Comparison of ENCODE assay signal across 20 cellular contexts in the genomic region with DNA sequence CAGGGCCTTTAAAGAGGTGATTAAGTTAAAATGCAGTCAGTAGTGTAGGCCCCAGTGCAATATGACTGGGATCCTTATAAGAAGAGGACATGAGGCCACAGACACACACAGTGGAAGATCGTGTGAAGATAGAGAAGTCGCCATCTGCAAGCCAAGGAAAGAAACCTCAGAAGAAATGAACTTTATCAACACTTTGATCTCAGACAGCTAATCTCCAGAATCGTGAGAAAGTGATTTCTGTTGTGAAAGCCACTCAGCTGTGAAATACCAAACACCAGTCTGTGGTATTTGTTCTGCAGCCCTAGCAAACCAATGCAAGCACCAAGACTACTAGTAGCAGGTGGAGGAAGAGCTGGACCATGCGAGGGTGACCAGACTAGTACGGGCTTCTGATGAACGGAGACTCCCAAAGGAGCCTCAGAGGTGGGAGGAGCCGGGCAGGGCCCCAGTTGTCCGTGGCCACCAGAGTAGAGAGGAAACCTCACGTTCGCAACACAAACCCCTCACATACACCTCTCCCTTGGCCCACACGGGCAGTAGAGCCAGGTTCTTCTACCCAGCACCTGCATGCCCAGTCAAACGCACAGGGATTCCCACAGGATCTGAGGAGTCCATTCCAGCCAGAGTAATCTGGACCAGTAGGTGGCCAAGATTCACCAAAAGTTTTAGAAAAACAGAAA.
A peak's percentile ranks its signal among the peaks of the same experiment; 100 is the strongest.
DNase-seq lines count a peak whose midpoint lies in the region; ATAC-seq and TF ChIP-seq lines count a peak whose summit lies in the region.
"Had no signal": no experiment of that assay in that cellular context is flagged by ENCODE, and none has a peak within 500 bp of the region (broad histone marks: within the 10 kb centered on the region; RNA-seq: fewer than 3 reads in every experiment).

No MANE protein-coding gene starts in this region.

- H3K9me3 Mint-ChIP-seq in activated T-cell treated with anti-CD3 and anti-CD28 coated beads, Interleukin-2, amount 50 U/mL, for 24 hours, result no peaks in the 10 kb centered on the region
- H3K9me3 Mint-ChIP-seq in GM23338 (no peaks in the 10 kb centered on the region), MCF 10A (ENCODE audit: unreplicated experiment) (no peaks in the 10 kb centered on the region)
- no peaks in the 10 kb centered on the region for H3K9me3 Mint-ChIP-seq in activated T-helper 17 cell treated with anti-CD3 and anti-CD28 coated beads, Interleukin-2, amount 50 U/mL, for 72 hours
- H3K9me3 Mint-ChIP-seq: stimulated activated memory B cell treated with anti-CD40 and anti-IgM and Interleukin-4, amounts not matched to agents 10 μg/mL and 1 μg/mL and 100 μg/mL, for 72 hours had no signal

- H2BK120ac ChIP-seq in trophoblast cell (ENCODE audit: insufficient read depth, low read length, poor library complexity), result no peak overlapping the region

- H3K27ac Mint-ChIP-seq in activated T-cell treated with anti-CD3 and anti-CD28 coated beads, Interleukin-2, amount 50 U/mL, for 24 hours, result no peak overlapping the region
- no peak overlapping the region for H3K27ac Mint-ChIP-seq in GM23338
- H3K27ac Mint-ChIP-seq in activated T-helper 17 cell treated with anti-CD3 and anti-CD28 coated beads, Interleukin-2, amount 50 U/mL, for 72 hours, result no peak overlapping the region
- H3K27ac Mint-ChIP-seq in MCF 10A (ENCODE audit: low read depth, unreplicated experiment), result no peak overlapping the region
- H3K27ac Mint-ChIP-seq: CD4-positive, CD25-positive, alpha-beta regulatory T cell; stimulated activated memory B cell treated with anti-CD40 and anti-IgM and Interleukin-4, amounts not matched to agents 10 μg/mL and 1 μg/mL and 100 μg/mL, for 72 hours had no signal

- H3K4me1 Mint-ChIP-seq in activated T-cell treated with anti-CD3 and anti-CD28 coated beads, Interleukin-2, amount 50 U/mL, for 24 hours (ENCODE audit: low read depth), result peaks cover 15% of the 10 kb centered on the region
- peaks cover 4% of the 10 kb centered on the region; the same call in 2 of the 3 replicates for H3K4me1 Mint-ChIP-seq in GM23338
- peaks cover 5% of the 10 kb centered on the region for H3K4me1 Mint-ChIP-seq in activated T-helper 17 cell treated with anti-CD3 and anti-CD28 coated beads, Interleukin-2, amount 50 U/mL, for 72 hours
- H3K4me1 Mint-ChIP-seq in MCF 10A (ENCODE audit: insufficient read depth, unreplicated experiment), result no peaks in the 10 kb centered on the region
- H3K4me1 Mint-ChIP-seq: stimulated activated memory B cell treated with anti-CD40 and anti-IgM and Interleukin-4, amounts not matched to agents 10 μg/mL and 1 μg/mL and 100 μg/mL, for 72 hours had no signal

- no peak overlapping the region for H2BK12ac ChIP-seq in trophoblast cell (ENCODE audit: low read length)

- H3K4ac ChIP-seq in trophoblast cell (ENCODE audit: low read depth, low read length), result no peak overlapping the region

- H3K9me3 ChIP-seq in trophoblast cell (ENCODE audit: insufficient read depth, low read depth, low read length), result peaks cover 4% of the 10 kb centered on the region
- H3K9me3 ChIP-seq: colonic mucosa, heart left ventricle had no signal

- H3K79me2 ChIP-seq in GM23338 (replicated peaks; ENCODE audit: insufficient read depth) (no peaks in the 10 kb centered on the region), trophoblast cell (ENCODE audit: control insufficient read depth, insufficient read depth, low read length, poor library complexity) (peaks cover 1% of the 10 kb centered on the region)

- peak; percentile 58 for ATAC-seq in GM23338
- peak; percentile 94 for ATAC-seq in activated T-helper 17 cell treated with anti-CD3 and anti-CD28 coated beads, Interleukin-2, amount 50 U/mL, for 72 hours (replicated peaks)
- ATAC-seq in GM21390 (IDR thresholded peaks at IDR 0.05; ENCODE audit: unreplicated experiment), result no peak
- ATAC-seq: heart left ventricle; right cardiac atrium; Right ventricle myocardium inferior; stimulated activated memory B cell treated with anti-CD40 and anti-IgM and Interleukin-4, amounts not matched to agents 10 μg/mL and 1 μg/mL and 100 μg/mL, for 72 hours had no signal

- no peak overlapping the region for H3K4me3 ChIP-seq in GM23338
- no peak overlapping the region for H3K4me3 ChIP-seq in trophoblast cell (ENCODE audit: low read depth, low read length)
- H3K4me3 ChIP-seq: colonic mucosa, heart left ventricle had no signal

- H4K8ac ChIP-seq in trophoblast cell (ENCODE audit: low read depth, low read length), result no peak overlapping the region

- no peak overlapping the region for H3K18ac ChIP-seq in trophoblast cell (ENCODE audit: low read length)

- H3K4me3 Mint-ChIP-seq in activated T-cell treated with anti-CD3 and anti-CD28 coated beads, Interleukin-2, amount 50 U/mL, for 24 hours, result no peak overlapping the region
- H3K4me3 Mint-ChIP-seq in GM23338, result no peak overlapping the region
- H3K4me3 Mint-ChIP-seq in activated T-helper 17 cell treated with anti-CD3 and anti-CD28 coated beads, Interleukin-2, amount 50 U/mL, for 72 hours, result peak overlapping the region; percentile 40
- H3K4me3 Mint-ChIP-seq in MCF 10A (ENCODE audit: unreplicated experiment), result no peak overlapping the region
- H3K4me3 Mint-ChIP-seq: CD4-positive, CD25-positive, alpha-beta regulatory T cell; stimulated activated memory B cell treated with anti-CD40 and anti-IgM and Interleukin-4, amounts not matched to agents 10 μg/mL and 1 μg/mL and 100 μg/mL, for 72 hours had no signal

- H4K12ac ChIP-seq in trophoblast cell (ENCODE audit: low read depth, low read length), result no peak overlapping the region

- no peak overlapping the region for H2BK5ac ChIP-seq in trophoblast cell (ENCODE audit: low read depth, low read length, poor library complexity)

- CTCF ChIA-PET in MCF 10A (lab: Yijun Ruan, JAX), result interaction anchor here (1.2 kb wide), 1 partner anchor 26 kb away, joined by 3 read pairs; no protein-coding TSS in a partner anchor

- no peak overlapping the region for H2AK5ac ChIP-seq in trophoblast cell (ENCODE audit: low read length)

- H3K23ac ChIP-seq in trophoblast cell (ENCODE audit: low read length), result no peak overlapping the region

- H3K27ac ChIP-seq in GM23338 (ENCODE audit: low read depth) (no peak overlapping the region), trophoblast cell (ENCODE audit: low read depth, low read length) (no peak overlapping the region)
- H3K27ac ChIP-seq: colonic mucosa, heart left ventricle, KMS-11 had no signal

- BruUV-seq in MCF 10A (replicated peaks; lab: Mats Ljungman, UMichigan), result no TSS peak

- H2AFZ ChIP-seq in GM23338 (peak overlapping the region; percentile 94; the same call in 1 of the 2 replicates), trophoblast cell (ENCODE audit: insufficient read depth, low read length, poor library complexity) (no peak overlapping the region)

- H3K4me2 ChIP-seq in GM23338 (no peak overlapping the region), trophoblast cell (ENCODE audit: low read length) (no peak overlapping the region)
- H3K4me2 ChIP-seq: KMS-11 had no signal

- H3K27me3 ChIP-seq in GM23338 (ENCODE audit: insufficient read depth) (no peaks in the 10 kb centered on the region), trophoblast cell (ENCODE audit: insufficient read depth, low read length) (no peaks in the 10 kb centered on the region)
- H3K27me3 ChIP-seq: colonic mucosa had no signal

- peak; percentile 24 to 29 for DNase-seq in activated T-cell treated with anti-CD3 and anti-CD28 coated beads, Interleukin-2, amount 50 U/mL, for 48 hours
- no peak for DNase-seq in activated T-cell treated with anti-CD3 and anti-CD28 coated beads, Interleukin-2, amount 50 U/mL, for 24 hours
- peak; percentile 6 for DNase-seq in GM23338 (ENCODE audit: low spot score)
- DNase-seq in trophoblast cell, result peak; percentile 75 to 95
- no peak for DNase-seq in NCI-H82 (lab: John Stamatoyannopoulos, UW)
- DNase-seq in MCF 10A (ENCODE audit: unreplicated experiment), result no peak
- DNase-seq: colonic mucosa, DMS79 treated with DMSO at 0.1 percent for 48 hours, heart left ventricle, NCI-H1092 treated with DMSO at 0.1 percent for 48 hours, NCI-H2107, NCI-H510A treated with DMSO at 0.1 percent for 48 hours, nucleus accumbens, right cardiac atrium had no signal

- no peaks in the 10 kb centered on the region for H3K36me3 Mint-ChIP-seq in activated T-cell treated with anti-CD3 and anti-CD28 coated beads, Interleukin-2, amount 50 U/mL, for 24 hours (ENCODE audit: low read depth)
- H3K36me3 Mint-ChIP-seq in GM23338 (ENCODE audit: low read depth) (no peaks in the 10 kb centered on the region), MCF 10A (ENCODE audit: insufficient read depth, unreplicated experiment) (no peaks in the 10 kb centered on the region)
- no peaks in the 10 kb centered on the region for H3K36me3 Mint-ChIP-seq in activated T-helper 17 cell treated with anti-CD3 and anti-CD28 coated beads, Interleukin-2, amount 50 U/mL, for 72 hours (ENCODE audit: low read depth)
- H3K36me3 Mint-ChIP-seq: CD4-positive, CD25-positive, alpha-beta regulatory T cell; stimulated activated memory B cell treated with anti-CD40 and anti-IgM and Interleukin-4, amounts not matched to agents 10 μg/mL and 1 μg/mL and 100 μg/mL, for 72 hours had no signal

- intact Hi-C loops in MCF 10A (cut with micrococcal nuclease), result no loop called here

- H3K79me1 ChIP-seq in trophoblast cell (ENCODE audit: low read length), result peaks cover 7% of the 10 kb centered on the region

- H3K9ac ChIP-seq in trophoblast cell (ENCODE audit: low read length), result no peak overlapping the region
- H3K9ac ChIP-seq: KMS-11 had no signal

- POLR2A ChIA-PET in MCF 10A (lab: Yijun Ruan, JAX), result no interaction called here

- H4K91ac ChIP-seq in trophoblast cell (ENCODE audit: low read depth, low read length), result no peak overlapping the region

- H3K14ac ChIP-seq in trophoblast cell (ENCODE audit: low read length), result no peak overlapping the region

- peaks cover 9% of the 10 kb centered on the region for H3K9me2 ChIP-seq in GM23338 (ENCODE audit: insufficient read depth)

- peaks cover 8% of the 10 kb centered on the region for H3K4me1 ChIP-seq in GM23338 (ENCODE audit: insufficient read depth)
- peaks cover 2 to 7% of the 10 kb centered on the region in 2 experiments for H3K4me1 ChIP-seq in trophoblast cell (ENCODE audit: control insufficient read depth in 1 of 2, insufficient read depth in 2 of 2, low read length in 2 of 2)
- H3K4me1 ChIP-seq: colonic mucosa, heart left ventricle had no signal

- WGBS in trophoblast cell (ENCODE audit: extremely low coverage, insufficient coverage, insufficient read length), result no CpG with 5 or more reads among the region's 12 CpGs

- no peaks in the 10 kb centered on the region for H3K36me3 ChIP-seq in GM23338 (ENCODE audit: insufficient read depth)
- H3K36me3 ChIP-seq in trophoblast cell (ENCODE audit: control insufficient read depth in 1 of 2, insufficient read depth in 2 of 2, low read length in 2 of 2), result no peaks in the 10 kb centered on the region
- H3K36me3 ChIP-seq: colonic mucosa, heart left ventricle had no signal

- H3F3A ChIP-seq in GM23338 (replicated peaks; ENCODE audit: low read depth), result 0 out of 2 replicates have a peak, but pooled peaks cover 3% of the 10 kb centered on the region

- 0 out of 4 replicates have a peak, but pooled peaks of 1 of the 2 experiments have one; percentile 14 for TF ChIP-seq CTCF in GM23338 (conservative IDR thresholded peaks at IDR 0.05; ENCODE audit: low read depth in 2 of 2)
- no peak for TF ChIP-seq CTCF in MCF 10A (IDR thresholded peaks at IDR 0.05; ENCODE audit: unreplicated experiment)

- H3K27me3 Mint-ChIP-seq in activated T-cell treated with anti-CD3 and anti-CD28 coated beads, Interleukin-2, amount 50 U/mL, for 24 hours, result peaks cover 19% of the 10 kb centered on the region
- H3K27me3 Mint-ChIP-seq in GM23338 (ENCODE audit: insufficient read depth, low read depth, poor library complexity), result peaks cover 2% of the 10 kb centered on the region
- peaks cover 34% of the 10 kb centered on the region for H3K27me3 Mint-ChIP-seq in activated T-helper 17 cell treated with anti-CD3 and anti-CD28 coated beads, Interleukin-2, amount 50 U/mL, for 72 hours
- H3K27me3 Mint-ChIP-seq in MCF 10A (ENCODE audit: insufficient read depth, unreplicated experiment), result no peaks in the 10 kb centered on the region

- no peaks in the 10 kb centered on the region for H4K20me1 ChIP-seq in GM23338 (replicated peaks; ENCODE audit: insufficient read depth)

Comparison
In these comparisons a context has a peak if more than half of its experiments do, and no peak if none do; other contexts are left out.
1. DNase-seq: peak in activated T-cell treated with anti-CD3 and anti-CD28 coated beads, Interleukin-2, amount 50 U/mL, for 48 hours (2 of 2), GM23338 (single experiment) and trophoblast cell (2 of 2); none in activated T-cell treated with anti-CD3 and anti-CD28 coated beads, Interleukin-2, amount 50 U/mL, for 24 hours (single experiment), NCI-H82 (single experiment) and MCF 10A (single experiment).